Comparison of ENCODE assay signal across 27 cellular contexts in the genomic region with DNA sequence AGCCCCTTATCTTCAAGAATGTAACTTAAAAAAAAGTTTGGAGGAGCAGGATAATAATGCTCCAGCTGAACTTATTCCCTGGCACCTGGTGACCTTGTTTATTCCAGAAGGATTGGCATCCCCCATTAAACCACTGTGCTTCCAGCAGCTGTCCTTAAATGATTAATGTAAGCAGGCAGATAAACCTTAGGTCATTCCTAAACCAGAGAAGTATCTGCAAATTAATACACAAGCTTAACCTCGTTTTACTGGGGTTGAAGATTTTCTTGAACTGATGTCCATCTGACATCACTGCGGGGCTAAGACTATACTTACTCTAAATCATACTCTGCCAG.
DNase-seq lines count a peak whose midpoint lies in the region; ATAC-seq and TF ChIP-seq lines count a peak whose summit lies in the region.
"Had no signal": no experiment of that assay in that cellular context is flagged by ENCODE, and none has a peak within 500 bp of the region (broad histone marks: within the 10 kb centered on the region; RNA-seq: fewer than 3 reads in every experiment).

No MANE protein-coding gene starts in this region.

- H3K9me3 ChIP-seq in liver (ENCODE audit: control insufficient read depth in 4 of 4, low read length in 3 of 4) = no peaks in the 10 kb centered on the region
- H3K9me3 ChIP-seq in gastrocnemius medialis = no peaks in the 10 kb centered on the region
- H3K9me3 ChIP-seq: ascending aorta, Caco-2, left ventricle myocardium inferior, right atrium auricular region, uterus had no signal

- peak; percentile 33 for DNase-seq in amniotic epithelial cell (ENCODE audit: low read depth)
- DNase-seq in gastrocnemius medialis = no peak
- no peak for DNase-seq in activated T-cell treated with anti-CD3 and anti-CD28 coated beads, Interleukin-2, amount 50 U/mL, for 1 hour
- no peak for DNase-seq in T1000 (lab: John Stamatoyannopoulos, UW)
- DNase-seq: activated CD4-positive, alpha-beta memory T cell treated with anti-CD3 and anti-CD28 coated beads, Interleukin-2, amount 10 ng/mL, durations not matched to agents 7 days and 5 days; activated CD4-positive, alpha-beta T cell treated with anti-CD3 and anti-CD28 coated beads for 1 hour; activated CD8-positive, alpha-beta memory T cell treated with anti-CD3 and anti-CD28 coated beads, Interleukin-2, amount 50 U/mL, for 48 hours; C1 segment of cervical spinal cord; Caco-2; DMS79 treated with DMSO at 0.1 percent for 48 hours; left ventricle myocardium inferior; naive thymus-derived CD8-positive, alpha-beta T cell; NCI-H2081; NCI-H2227 treated with DMSO at 0.1 percent for 48 hours; NCI-H748 treated with DMSO at 0.1 percent for 48 hours; occipital lobe; stimulated activated naive CD4-positive, alpha-beta T cell; uterus had no signal

- ATAC-seq in gastrocnemius medialis = peak; percentile 16 to 40
- ATAC-seq in HG03135 (IDR thresholded peaks at IDR 0.05; ENCODE audit: unreplicated experiment) = no peak
- ATAC-seq in GM18868 (IDR thresholded peaks at IDR 0.05; ENCODE audit: unreplicated experiment) = no peak
- ATAC-seq: activated naive CD4-positive, alpha-beta T cell treated with anti-CD3 and anti-CD28 coated beads, Interleukin-2, amount 50 U/mL, for 72 hours; K562; naive thymus-derived CD8-positive, alpha-beta T cell had no signal

- no peak for TF ChIP-seq RAD21 in liver (IDR thresholded peaks at IDR 0.05)

- no peaks in the 10 kb centered on the region for H4K20me1 ChIP-seq in KMS-11 (ENCODE audit: insufficient read depth)

- WGBS in liver = 27% methylated on average over 2 of the region's 2 CpGs

- in situ Hi-C loops in gastrocnemius medialis (cut with MboI; ENCODE audit: low sequenced_read_pairs in 4 of 4) = no loop called here

- no peaks in the 10 kb centered on the region for H3K36me3 ChIP-seq in KMS-11 (ENCODE audit: insufficient read depth)
- no peaks in the 10 kb centered on the region for H3K36me3 ChIP-seq in liver (ENCODE audit: control insufficient read depth in 4 of 4, insufficient read depth in 3 of 4, low read depth in 1 of 4, low read length in 3 of 4)
- H3K36me3 ChIP-seq in gastrocnemius medialis = no peaks in the 10 kb centered on the region
- H3K36me3 ChIP-seq: ascending aorta, left ventricle myocardium inferior, right atrium auricular region, uterus had no signal

- no peak for TF ChIP-seq POLR2A in gastrocnemius medialis (IDR thresholded peaks at IDR 0.05)

- H3K27me3 ChIP-seq in KMS-11 (ENCODE audit: insufficient read depth, low read depth) (no peaks in the 10 kb centered on the region), liver (ENCODE audit: control insufficient read depth in 4 of 4, insufficient read depth in 4 of 4, low read length in 3 of 4) (no peaks in the 10 kb centered on the region), gastrocnemius medialis (no peaks in the 10 kb centered on the region)
- H3K27me3 ChIP-seq: ascending aorta, right atrium auricular region, uterus had no signal

- H3K27ac ChIP-seq in KMS-11 = peak overlapping the region; percentile 92
- H3K27ac ChIP-seq in liver (ENCODE audit: low read depth in 1 of 2, low read length in 2 of 2) = peak overlapping the region; percentile 63 to 66
- peak overlapping the region; percentile 30 to 77 (median 66) for H3K27ac ChIP-seq in gastrocnemius medialis
- H3K27ac ChIP-seq: ascending aorta, left ventricle myocardium inferior, right atrium auricular region, RWPE1, uterus had no signal

- H3K4me3 ChIP-seq in KMS-11 (IDR thresholded peaks at IDR 0.05; ENCODE audit: insufficient read depth, low read depth, low read length) = no peak overlapping the region
- H3K4me3 ChIP-seq in liver (ENCODE audit: low read depth in 1 of 3, low read length in 3 of 3) = no peak overlapping the region
- no peak overlapping the region for H3K4me3 ChIP-seq in gastrocnemius medialis
- H3K4me3 ChIP-seq: ascending aorta, K562, left ventricle myocardium inferior, right atrium auricular region, uterus had no signal

- H3K9ac ChIP-seq in KMS-11 (peak overlapping the region; percentile 60), liver (ENCODE audit: low read depth in 1 of 2, low read length in 2 of 2) (no peak overlapping the region)

- no peaks in the 10 kb centered on the region for H3K79me2 ChIP-seq in KMS-11 (ENCODE audit: insufficient read depth, low read depth)

- peak overlapping the region; percentile 69 for H3K4me2 ChIP-seq in KMS-11

- TF ChIP-seq CTCF in KMS-11 (conservative IDR thresholded peaks at IDR 0.05; ENCODE audit: low read depth, low read length) = no peak
- TF ChIP-seq CTCF in liver (IDR thresholded peaks at IDR 0.05; ENCODE audit: low read depth, low read length, missing input control) = no peak
- no peak for TF ChIP-seq CTCF in gastrocnemius medialis (IDR thresholded peaks at IDR 0.05 in 4 of 5, conservative IDR thresholded peaks at IDR 0.05 in 1 of 5)

- H3K4me1 ChIP-seq in KMS-11 (ENCODE audit: low read depth, poor library complexity, severe bottlenecking) = peaks cover 45% of the 10 kb centered on the region
- peaks cover 0 to 28% (median 20%) of the 10 kb centered on the region in 4 donors for H3K4me1 ChIP-seq in liver (ENCODE audit: control insufficient read depth in 4 of 4, insufficient read depth in 4 of 4, low read length in 3 of 4)
- peaks cover 29 to 36% of the 10 kb centered on the region in 2 donors for H3K4me1 ChIP-seq in gastrocnemius medialis
- H3K4me1 ChIP-seq: left ventricle myocardium inferior, right atrium auricular region, uterus had no signal

- intact Hi-C loops in gastrocnemius medialis (cut with DNase I; ENCODE audit: low total_unique reads) = loop anchor here (2.0 kb wide), 1 partner anchor 20 kb away; no protein-coding TSS in a partner anchor

- peak overlapping the region; percentile 89 for H2AFZ ChIP-seq in KMS-11 (ENCODE audit: low read depth)

TF ChIP-seq in liver, 16 proteins besides CTCF, POLR2A, EP300 and RAD21:
- TF ChIP-seq SP1 (IDR thresholded peaks at IDR 0.05) (peak; percentile 1), YY1 (IDR thresholded peaks at IDR 0.05) (peak; percentile 59), GABPA (IDR thresholded peaks at IDR 0.05 in 1 of 2, conservative IDR thresholded peaks at IDR 0.05 in 1 of 2) (no peak)

Comparison
In these comparisons a context has a peak if more than half of its experiments do, and no peak if none do; other contexts are left out.
1. ATAC-seq: peak in gastrocnemius medialis (2 of 2); none in HG03135 (single experiment) and GM18868 (single experiment).
2. Peak in every context shown above with its lines, with median percentiles within 50 percentile points of each other: H3K27ac ChIP-seq.